ENCODE assay signal across 18 cellular contexts in the genomic region with DNA sequence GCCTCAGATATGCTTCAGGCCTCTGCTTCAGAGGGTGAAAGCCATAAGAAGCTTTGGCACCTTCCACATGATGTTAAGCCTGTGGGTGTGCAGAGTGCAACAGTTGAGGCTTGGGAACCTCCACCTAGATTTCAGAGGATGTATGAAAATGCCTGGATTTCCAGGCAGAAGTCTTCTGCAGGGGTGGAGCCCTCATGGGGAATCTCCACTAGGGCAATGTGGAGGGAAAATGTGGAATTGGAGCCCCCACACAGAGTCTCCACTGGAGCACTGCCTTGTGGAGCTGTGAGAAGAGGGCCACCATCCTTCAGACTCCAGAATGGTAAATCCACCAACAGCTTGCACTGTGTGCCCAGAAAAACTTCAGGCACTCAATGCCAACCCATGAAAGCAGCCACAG. TPM values are rescaled to one million over a fixed set of nuclear protein-coding genes. Genes with fewer than 3 reads are reported as not detected.
A peak's percentile ranks its signal among the peaks of the same experiment; 100 is the strongest.
DNase-seq lines count a peak whose midpoint lies in the region; TF ChIP-seq lines count a peak whose summit lies in the region.
"Had no signal": no experiment of that assay in that cellular context is flagged by ENCODE, and none has a peak within 500 bp of the region (broad histone marks: within the 10 kb centered on the region; RNA-seq: fewer than 3 reads in every experiment).

No MANE protein-coding gene starts in this region.

- DNase-seq in islet precursor cell (peak; percentile 11), posterior vena cava (ENCODE audit: low spot score) (peak; percentile 26), BE2C (no peak), T-helper 1 cell (no peak)
- no peak for DNase-seq in stimulated activated CD4-positive, alpha-beta T cell treated with anti-CD3 and anti-CD28 coated beads, Interleukin-12 subunit alpha, Interleukin-12 subunit beta, amount 100 ng/mL, for 4 hours
- DNase-seq: 8988T; ACHN; C1 segment of cervical spinal cord; Caco-2; Calu3; CD4-positive, alpha-beta T cell; CD8-positive, alpha-beta T cell; DMS79 treated with DMSO at 0.1 percent for 48 hours; GF-D8 had no signal

- no peaks in the 10 kb centered on the region for H3K27me3 ChIP-seq in BE2C

- intact Hi-C loops in posterior vena cava (cut with DNase I): no loop called here

- TF ChIP-seq CTCF in HEK293 (tag by site-specific recombination; IDR thresholded peaks at IDR 0.05) (no peak), BE2C (IDR thresholded peaks at IDR 0.05; ENCODE audit: low read depth, low read length) (no peak)

- H3K4me3 ChIP-seq in HEK293 (ENCODE audit: low read depth, low read length) (no peak overlapping the region), BE2C (ENCODE audit: low read depth, low read length) (no peak overlapping the region)

- H3K9me3 ChIP-seq in HEK293 (ENCODE audit: control insufficient read depth, insufficient read depth, low read depth, low read length) (no peaks in the 10 kb centered on the region), BE2C (no peaks in the 10 kb centered on the region)

- CTCF ChIA-PET in HEK293 (lab: Yijun Ruan, JAX): no interaction called here

- H3K27ac ChIP-seq in HEK293 (ENCODE audit: extremely low read depth, low read depth, low read length): no peak overlapping the region

- POLR2A ChIA-PET in HEK293 (lab: Yijun Ruan, JAX): no interaction called here

- H3K4me1 ChIP-seq in HEK293 (ENCODE audit: control insufficient read depth, insufficient read depth, low read length) (0 out of 2 replicates have a peak, but pooled peaks cover 1% of the 10 kb centered on the region), BE2C (no peaks in the 10 kb centered on the region)
- H3K4me1 ChIP-seq: Caco-2 had no signal

- H3K36me3 ChIP-seq in HEK293 (ENCODE audit: control insufficient read depth in 2 of 2, insufficient read depth in 1 of 2, low read length in 2 of 2) (no peaks in the 10 kb centered on the region), BE2C (no peaks in the 10 kb centered on the region)

TF ChIP-seq in HEK293, 187 proteins besides CTCF, POLR2A, EP300 and RAD21:
- TF ChIP-seq SP3 (tag by site-specific recombination; IDR thresholded peaks at IDR 0.05): no peak
- no peak for TF ChIP-seq KLF10 (tag by site-specific recombination; IDR thresholded peaks at IDR 0.05)
- TF ChIP-seq, protein P1, sequence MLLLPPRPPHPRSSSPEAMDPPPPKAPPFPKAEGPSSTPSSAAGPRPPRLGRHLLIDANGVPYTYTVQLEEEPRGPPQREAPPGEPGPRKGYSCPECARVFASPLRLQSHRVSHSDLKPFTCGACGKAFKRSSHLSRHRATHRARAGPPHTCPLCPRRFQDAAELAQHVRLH (tag by site-specific recombination; IDR thresholded peaks at IDR 0.05): no peak
- no peak for TF ChIP-seq ZNF610 (tag by site-specific recombination; IDR thresholded peaks at IDR 0.05; ENCODE audit: borderline replicate concordance)
- peak; percentile 57 for TF ChIP-seq SETDB1 (IDR thresholded peaks at IDR 0.05; ENCODE audit: insufficient read length, low read length)
- no peak for TF ChIP-seq KLF1 (tag by site-specific recombination; IDR thresholded peaks at IDR 0.05)
TF ChIP-seq in HEK293: peak in this region for 1.

RNA-seq across cellular contexts. Expression of gene TLR10, which starts 35.2 kb away (rescaled TPM):
- total RNA-seq in posterior vena cava: under 1 TPM in 1 of 2 donors, not detected in 1; 0.38 TPM
- not detected for polyA plus RNA-seq in BE2C (2012; ENCODE audit: insufficient read depth, insufficient read length, low read depth)
- total RNA-seq: A673; Caco-2; Calu3; CD4-positive, alpha-beta T cell had no signal
- polyA plus RNA-seq: AG04450, BJ had no signal

RNA-seq across cellular contexts. Expression of gene TLR1, which starts 57.0 kb away (rescaled TPM):
- 10 to 100 TPM; 11.1 to 15.8 TPM for total RNA-seq in posterior vena cava
- polyA plus RNA-seq in BE2C (2012; ENCODE audit: insufficient read depth, insufficient read length, low read depth): not detected
- total RNA-seq: Caco-2 had no signal

Comparison
In these comparisons a context has a peak if more than half of its experiments do, and no peak if none do; other contexts are left out.
1. DNase-seq: peak in islet precursor cell (single experiment) and posterior vena cava (single experiment); none in BE2C (single experiment), T-helper 1 cell (0 of 5) and stimulated activated CD4-positive, alpha-beta T cell treated with anti-CD3 and anti-CD28 coated beads, Interleukin-12 subunit alpha, Interleukin-12 subunit beta, amount 100 ng/mL, for 4 hours (single experiment).